In the genomic region with DNA sequence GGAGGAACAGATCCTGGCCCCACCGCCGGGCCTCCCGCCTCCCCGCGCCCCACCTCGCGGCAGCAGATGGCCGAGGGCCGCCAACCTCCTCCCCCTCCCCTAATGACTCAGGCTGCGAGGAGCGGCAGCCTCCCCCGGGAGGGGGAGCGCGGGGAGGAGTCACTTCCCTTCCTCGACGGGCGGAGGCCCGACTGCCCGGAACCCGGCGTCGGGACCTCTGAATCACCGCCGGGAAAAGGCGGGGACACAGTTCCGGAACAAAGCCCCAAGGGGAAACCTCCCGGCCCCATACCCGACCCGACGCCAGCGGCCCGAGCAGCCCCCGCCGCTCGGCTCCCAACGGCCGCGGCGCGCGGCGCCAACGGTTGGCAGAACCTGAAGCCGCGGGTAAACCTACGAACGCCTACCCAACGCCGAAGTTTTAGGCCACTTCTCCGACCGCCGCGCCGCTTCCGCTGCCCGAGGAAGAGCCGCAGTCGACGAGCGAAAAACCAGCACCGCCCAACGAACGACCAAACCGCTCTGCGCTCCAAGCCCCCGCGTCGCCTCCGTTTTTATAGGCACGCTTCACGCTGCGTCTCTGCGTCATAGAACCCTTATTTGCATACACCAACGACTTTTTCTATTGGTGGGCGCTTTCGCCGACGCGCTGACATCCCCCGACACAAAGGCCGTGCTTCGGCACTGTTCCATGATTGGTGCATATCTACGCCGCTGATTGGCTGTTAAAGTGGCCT, we compare ENCODE assay signal across 1 cellular context.
TF ChIP-seq lines count a peak whose summit lies in the region.

No MANE protein-coding gene starts in this region.

TF ChIP-seq in HepG2, 621 proteins besides CTCF, POLR2A, EP300 and RAD21 (continued from another document and continues in another):
- TF ChIP-seq CERS6 (CRISPR knock-in tag; IDR thresholded peaks at IDR 0.05) (0 out of 2 replicates have a peak, but pooled peaks have one; percentile 68), ZNF557 (CRISPR knock-in tag; IDR thresholded peaks at IDR 0.05) (peak; percentile 93), U2AF2 (IDR thresholded peaks at IDR 0.05; ENCODE audit: low read depth, low read length) (0 out of 2 replicates have a peak, but pooled peaks have one; percentile 57), AKAP8 (CRISPR knock-in tag; IDR thresholded peaks at IDR 0.05) (peak; percentile 49; the same call in 1 of the 2 replicates), EED (CRISPR knock-in tag; IDR thresholded peaks at IDR 0.05) (peak; percentile 96; the same call in 1 of the 2 replicates), NFE2L2 (IDR thresholded peaks at IDR 0.05; ENCODE audit: low read length) (no peak), XRCC5 (optimal IDR thresholded peaks at IDR 0.05; ENCODE audit: low read length) (peak; percentile 56), ZNF605 (CRISPR knock-in tag; IDR thresholded peaks at IDR 0.05) (peak; percentile 92; the same call in 1 of the 2 replicates), ZBTB26 (CRISPR knock-in tag; IDR thresholded peaks at IDR 0.05; ENCODE audit: borderline replicate concordance) (peak; percentile 91), ATF3 (CRISPR knock-in tag; IDR thresholded peaks at IDR 0.05) (peak; percentile 77), NBN (conservative IDR thresholded peaks at IDR 0.05) (no peak), ZNF264 (CRISPR knock-in tag; IDR thresholded peaks at IDR 0.05) (peak; percentile 57; the same call in 1 of the 2 replicates), ZFP1 (CRISPR knock-in tag; IDR thresholded peaks at IDR 0.05) (no peak; the same call in 1 of the 2 replicates), ZNF737 (CRISPR knock-in tag; IDR thresholded peaks at IDR 0.05; ENCODE audit: borderline replicate concordance) (no peak), TGIF2 (CRISPR knock-in tag; IDR thresholded peaks at IDR 0.05) (peak; percentile 38; the same call in 1 of the 2 replicates), JDP2 (CRISPR knock-in tag; IDR thresholded peaks at IDR 0.05; ENCODE audit: borderline replicate concordance) (no peak; the same call in 1 of the 2 replicates), DBP (CRISPR knock-in tag; IDR thresholded peaks at IDR 0.05; ENCODE audit: not compliant biosample characterization) (peak; percentile 93), ZNF451 (CRISPR knock-in tag; IDR thresholded peaks at IDR 0.05) (peak; percentile 92; the same call in 1 of the 2 replicates), HMGXB4 (CRISPR knock-in tag; IDR thresholded peaks at IDR 0.05; ENCODE audit: borderline replicate concordance in 1 of 2, low read depth in 1 of 2) (peak; percentile 89 to 96), MAF1 (CRISPR knock-in tag; IDR thresholded peaks at IDR 0.05; ENCODE audit: borderline replicate concordance) (no peak), CENPX (CRISPR knock-in tag; IDR thresholded peaks at IDR 0.05) (no peak)
- TF ChIP-seq, protein P1, sequence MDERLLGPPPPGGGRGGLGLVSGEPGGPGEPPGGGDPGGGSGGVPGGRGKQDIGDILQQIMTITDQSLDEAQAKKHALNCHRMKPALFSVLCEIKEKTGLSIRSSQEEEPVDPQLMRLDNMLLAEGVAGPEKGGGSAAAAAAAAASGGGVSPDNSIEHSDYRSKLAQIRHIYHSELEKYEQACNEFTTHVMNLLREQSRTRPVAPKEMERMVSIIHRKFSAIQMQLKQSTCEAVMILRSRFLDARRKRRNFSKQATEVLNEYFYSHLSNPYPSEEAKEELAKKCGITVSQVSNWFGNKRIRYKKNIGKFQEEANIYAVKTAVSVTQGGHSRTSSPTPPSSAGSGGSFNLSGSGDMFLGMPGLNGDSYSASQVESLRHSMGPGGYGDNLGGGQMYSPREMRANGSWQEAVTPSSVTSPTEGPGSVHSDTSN (CRISPR knock-in tag; IDR thresholded peaks at IDR 0.05), result no peak
- TF ChIP-seq, protein P2, sequence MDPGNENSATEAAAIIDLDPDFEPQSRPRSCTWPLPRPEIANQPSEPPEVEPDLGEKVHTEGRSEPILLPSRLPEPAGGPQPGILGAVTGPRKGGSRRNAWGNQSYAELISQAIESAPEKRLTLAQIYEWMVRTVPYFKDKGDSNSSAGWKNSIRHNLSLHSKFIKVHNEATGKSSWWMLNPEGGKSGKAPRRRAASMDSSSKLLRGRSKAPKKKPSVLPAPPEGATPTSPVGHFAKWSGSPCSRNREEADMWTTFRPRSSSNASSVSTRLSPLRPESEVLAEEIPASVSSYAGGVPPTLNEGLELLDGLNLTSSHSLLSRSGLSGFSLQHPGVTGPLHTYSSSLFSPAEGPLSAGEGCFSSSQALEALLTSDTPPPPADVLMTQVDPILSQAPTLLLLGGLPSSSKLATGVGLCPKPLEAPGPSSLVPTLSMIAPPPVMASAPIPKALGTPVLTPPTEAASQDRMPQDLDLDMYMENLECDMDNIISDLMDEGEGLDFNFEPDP (CRISPR knock-in tag; conservative IDR thresholded peaks at IDR 0.05), result 0 out of 2 replicates have a peak, but pooled peaks have one; percentile 48
- TF ChIP-seq, protein P3, sequence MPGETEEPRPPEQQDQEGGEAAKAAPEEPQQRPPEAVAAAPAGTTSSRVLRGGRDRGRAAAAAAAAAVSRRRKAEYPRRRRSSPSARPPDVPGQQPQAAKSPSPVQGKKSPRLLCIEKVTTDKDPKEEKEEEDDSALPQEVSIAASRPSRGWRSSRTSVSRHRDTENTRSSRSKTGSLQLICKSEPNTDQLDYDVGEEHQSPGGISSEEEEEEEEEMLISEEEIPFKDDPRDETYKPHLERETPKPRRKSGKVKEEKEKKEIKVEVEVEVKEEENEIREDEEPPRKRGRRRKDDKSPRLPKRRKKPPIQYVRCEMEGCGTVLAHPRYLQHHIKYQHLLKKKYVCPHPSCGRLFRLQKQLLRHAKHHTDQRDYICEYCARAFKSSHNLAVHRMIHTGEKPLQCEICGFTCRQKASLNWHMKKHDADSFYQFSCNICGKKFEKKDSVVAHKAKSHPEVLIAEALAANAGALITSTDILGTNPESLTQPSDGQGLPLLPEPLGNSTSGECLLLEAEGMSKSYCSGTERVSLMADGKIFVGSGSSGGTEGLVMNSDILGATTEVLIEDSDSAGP (CRISPR knock-in tag; IDR thresholded peaks at IDR 0.05; ENCODE audit: borderline replicate concordance), result peak; percentile 93
- TF ChIP-seq, protein P4, sequence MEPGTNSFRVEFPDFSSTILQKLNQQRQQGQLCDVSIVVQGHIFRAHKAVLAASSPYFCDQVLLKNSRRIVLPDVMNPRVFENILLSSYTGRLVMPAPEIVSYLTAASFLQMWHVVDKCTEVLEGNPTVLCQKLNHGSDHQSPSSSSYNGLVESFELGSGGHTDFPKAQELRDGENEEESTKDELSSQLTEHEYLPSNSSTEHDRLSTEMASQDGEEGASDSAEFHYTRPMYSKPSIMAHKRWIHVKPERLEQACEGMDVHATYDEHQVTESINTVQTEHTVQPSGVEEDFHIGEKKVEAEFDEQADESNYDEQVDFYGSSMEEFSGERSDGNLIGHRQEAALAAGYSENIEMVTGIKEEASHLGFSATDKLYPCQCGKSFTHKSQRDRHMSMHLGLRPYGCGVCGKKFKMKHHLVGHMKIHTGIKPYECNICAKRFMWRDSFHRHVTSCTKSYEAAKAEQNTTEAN (CRISPR knock-in tag; conservative IDR thresholded peaks at IDR 0.05), result 0 out of 2 replicates have a peak, but pooled peaks have one; percentile 55
- TF ChIP-seq, protein P5, sequence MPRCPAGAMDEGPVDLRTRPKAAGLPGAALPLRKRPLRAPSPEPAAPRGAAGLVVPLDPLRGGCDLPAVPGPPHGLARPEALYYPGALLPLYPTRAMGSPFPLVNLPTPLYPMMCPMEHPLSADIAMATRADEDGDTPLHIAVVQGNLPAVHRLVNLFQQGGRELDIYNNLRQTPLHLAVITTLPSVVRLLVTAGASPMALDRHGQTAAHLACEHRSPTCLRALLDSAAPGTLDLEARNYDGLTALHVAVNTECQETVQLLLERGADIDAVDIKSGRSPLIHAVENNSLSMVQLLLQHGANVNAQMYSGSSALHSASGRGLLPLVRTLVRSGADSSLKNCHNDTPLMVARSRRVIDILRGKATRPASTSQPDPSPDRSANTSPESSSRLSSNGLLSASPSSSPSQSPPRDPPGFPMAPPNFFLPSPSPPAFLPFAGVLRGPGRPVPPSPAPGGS (CRISPR knock-in tag; IDR thresholded peaks at IDR 0.05), result peak; percentile 99
- TF ChIP-seq, protein P6, sequence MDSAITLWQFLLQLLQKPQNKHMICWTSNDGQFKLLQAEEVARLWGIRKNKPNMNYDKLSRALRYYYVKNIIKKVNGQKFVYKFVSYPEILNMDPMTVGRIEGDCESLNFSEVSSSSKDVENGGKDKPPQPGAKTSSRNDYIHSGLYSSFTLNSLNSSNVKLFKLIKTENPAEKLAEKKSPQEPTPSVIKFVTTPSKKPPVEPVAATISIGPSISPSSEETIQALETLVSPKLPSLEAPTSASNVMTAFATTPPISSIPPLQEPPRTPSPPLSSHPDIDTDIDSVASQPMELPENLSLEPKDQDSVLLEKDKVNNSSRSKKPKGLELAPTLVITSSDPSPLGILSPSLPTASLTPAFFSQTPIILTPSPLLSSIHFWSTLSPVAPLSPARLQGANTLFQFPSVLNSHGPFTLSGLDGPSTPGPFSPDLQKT (CRISPR knock-in tag; IDR thresholded peaks at IDR 0.05; ENCODE audit: borderline replicate concordance), result no peak
- TF ChIP-seq, protein P7, sequence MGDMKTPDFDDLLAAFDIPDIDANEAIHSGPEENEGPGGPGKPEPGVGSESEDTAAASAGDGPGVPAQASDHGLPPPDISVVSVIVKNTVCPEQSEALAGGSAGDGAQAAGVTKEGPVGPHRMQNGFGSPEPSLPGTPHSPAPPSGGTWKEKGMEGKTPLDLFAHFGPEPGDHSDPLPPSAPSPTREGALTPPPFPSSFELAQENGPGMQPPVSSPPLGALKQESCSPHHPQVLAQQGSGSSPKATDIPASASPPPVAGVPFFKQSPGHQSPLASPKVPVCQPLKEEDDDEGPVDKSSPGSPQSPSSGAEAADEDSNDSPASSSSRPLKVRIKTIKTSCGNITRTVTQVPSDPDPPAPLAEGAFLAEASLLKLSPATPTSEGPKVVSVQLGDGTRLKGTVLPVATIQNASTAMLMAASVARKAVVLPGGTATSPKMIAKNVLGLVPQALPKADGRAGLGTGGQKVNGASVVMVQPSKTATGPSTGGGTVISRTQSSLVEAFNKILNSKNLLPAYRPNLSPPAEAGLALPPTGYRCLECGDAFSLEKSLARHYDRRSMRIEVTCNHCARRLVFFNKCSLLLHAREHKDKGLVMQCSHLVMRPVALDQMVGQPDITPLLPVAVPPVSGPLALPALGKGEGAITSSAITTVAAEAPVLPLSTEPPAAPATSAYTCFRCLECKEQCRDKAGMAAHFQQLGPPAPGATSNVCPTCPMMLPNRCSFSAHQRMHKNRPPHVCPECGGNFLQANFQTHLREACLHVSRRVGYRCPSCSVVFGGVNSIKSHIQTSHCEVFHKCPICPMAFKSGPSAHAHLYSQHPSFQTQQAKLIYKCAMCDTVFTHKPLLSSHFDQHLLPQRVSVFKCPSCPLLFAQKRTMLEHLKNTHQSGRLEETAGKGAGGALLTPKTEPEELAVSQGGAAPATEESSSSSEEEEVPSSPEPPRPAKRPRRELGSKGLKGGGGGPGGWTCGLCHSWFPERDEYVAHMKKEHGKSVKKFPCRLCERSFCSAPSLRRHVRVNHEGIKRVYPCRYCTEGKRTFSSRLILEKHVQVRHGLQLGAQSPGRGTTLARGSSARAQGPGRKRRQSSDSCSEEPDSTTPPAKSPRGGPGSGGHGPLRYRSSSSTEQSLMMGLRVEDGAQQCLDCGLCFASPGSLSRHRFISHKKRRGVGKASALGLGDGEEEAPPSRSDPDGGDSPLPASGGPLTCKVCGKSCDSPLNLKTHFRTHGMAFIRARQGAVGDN (CRISPR knock-in tag; IDR thresholded peaks at IDR 0.05), result peak; percentile 87
